In genomic region chr12:91577586-91578539, GRCh38 we compare ENCODE assay signal across 8 cellular contexts.
A peak's percentile ranks its signal among the peaks of the same experiment; 100 is the strongest.
DNase-seq lines count a peak whose midpoint lies in the region; ATAC-seq, FAIRE-seq and TF ChIP-seq lines count a peak whose summit lies in the region.

No MANE protein-coding gene starts in this region.

- FAIRE-seq in GM19239 (lab: Jason Lieb, UNC), result peak; percentile 70

- TF ChIP-seq CTCF in Caco-2 (IDR thresholded peaks at IDR 0.05; ENCODE audit: insufficient read depth in 1 of 2, low read depth in 1 of 2, low read length in 1 of 2, severe bottlenecking in 1 of 2, unreplicated experiment in 1 of 2) (peak; percentile 39 to 75), WTC11 (IDR thresholded peaks at IDR 0.05) (no peak), fibroblast of villous mesenchyme (IDR thresholded peaks at IDR 0.05; ENCODE audit: insufficient read depth, low read depth, low read length) (peak; percentile 52), prostate gland (IDR thresholded peaks at IDR 0.05) (peak; percentile 28 to 74 (median 66))

- CTCF ChIA-PET in Caco-2 (lab: Charles Lee) (interaction anchor here (0.6 kb wide), 1 partner anchor 483 kb away, joined by 3 read pairs; no protein-coding TSS in a partner anchor), WTC11 (lab: Charles Lee) (interaction anchor here (2.1 kb wide), 1 partner anchor 25 kb away, joined by 4 read pairs; no protein-coding TSS in a partner anchor)

- TF ChIP-seq POLR2A in prostate gland (IDR thresholded peaks at IDR 0.05), result no peak

- H3K4me1 Mint-ChIP-seq in Caco-2 (ENCODE audit: low read depth, unreplicated experiment) (no peaks in the 10 kb centered on the region), WTC11 (peaks cover 15% of the 10 kb centered on the region)

- H3K4me3 ChIP-seq in Caco-2 (ENCODE audit: low read depth, low read length) (no peak overlapping the region), fibroblast of villous mesenchyme (ENCODE audit: low read depth, low read length) (peak overlapping the region; percentile 30), prostate gland (no peak overlapping the region)

- H3K4me3 Mint-ChIP-seq in Caco-2 (ENCODE audit: unreplicated experiment), result no peak overlapping the region
- no peak overlapping the region for H3K4me3 Mint-ChIP-seq in WTC11

- H3K36me3 ChIP-seq in Caco-2 (ENCODE audit: control insufficient read depth, insufficient read depth, low read length) (no peaks in the 10 kb centered on the region; the same call in 1 of the 2 replicates), prostate gland (no peaks in the 10 kb centered on the region)

- no TSS peak for BruUV-seq in Caco-2 (replicated peaks; lab: Mats Ljungman, UMichigan)

- DNase-seq in Caco-2 (no peak), GM19239 (ENCODE audit: insufficient read length, low spot score) (peak; percentile 4), LHCN-M2 (ENCODE audit: low read depth) (peak; percentile 49), WTC11 (ENCODE audit: low spot score) (no peak), fibroblast of villous mesenchyme (ENCODE audit: low read depth) (peak; percentile 45), prostate gland (ENCODE audit: low spot score) (no peak), occipital lobe (lab: John Stamatoyannopoulos, UW) (no peak)

- H3K27ac Mint-ChIP-seq in Caco-2 (ENCODE audit: unreplicated experiment), result no peak overlapping the region
- H3K27ac Mint-ChIP-seq in WTC11, result no peak overlapping the region

- no peaks in the 10 kb centered on the region for H3K27me3 Mint-ChIP-seq in Caco-2 (ENCODE audit: insufficient read depth, unreplicated experiment)
- H3K27me3 Mint-ChIP-seq in WTC11 (ENCODE audit: low read depth), result no peaks in the 10 kb centered on the region

- no peak overlapping the region for H3K27ac ChIP-seq in prostate gland

- 39% methylated on average over 7 of the region's 7 CpGs for WGBS in prostate gland

- ATAC-seq in WTC11 (peak; percentile 30; the same call in 1 of the 2 replicates), GM19023 (IDR thresholded peaks at IDR 0.05; ENCODE audit: unreplicated experiment) (no peak)

- POLR2A ChIA-PET in Caco-2 (lab: Charles Lee), result no interaction called here
- POLR2A ChIA-PET in WTC11 (lab: Charles Lee), result no interaction called here

- H3K4me1 ChIP-seq in Caco-2 (no peaks in the 10 kb centered on the region), prostate gland (replicated peaks) (no peaks in the 10 kb centered on the region)

- H3K9me3 Mint-ChIP-seq in Caco-2 (ENCODE audit: unreplicated experiment), result no peaks in the 10 kb centered on the region
- H3K9me3 Mint-ChIP-seq in WTC11, result no peaks in the 10 kb centered on the region

- intact Hi-C loops in Caco-2 (cut with micrococcal nuclease; ENCODE audit: unreplicated experiment) (loop anchor here (10.0 kb wide), 2 partner anchors 193 to 997 kb away; no protein-coding TSS in a partner anchor), prostate gland (cut with DNase I) (loop anchor here (5.0 to 10.0 kb wide), 3 partner anchors 196 to 994 kb away; partner anchors contain the start of gene BTG1)

- H3K36me3 Mint-ChIP-seq in Caco-2 (ENCODE audit: insufficient read depth, unreplicated experiment) (no peaks in the 10 kb centered on the region), WTC11 (no peaks in the 10 kb centered on the region)

- no peaks in the 10 kb centered on the region for H3K9me3 ChIP-seq in Caco-2
- H3K9me3 ChIP-seq in prostate gland, result no peaks in the 10 kb centered on the region

- H3K27me3 ChIP-seq in Caco-2 (replicated peaks; ENCODE audit: control insufficient read depth, insufficient read depth, low read length) (no peaks in the 10 kb centered on the region), prostate gland (replicated peaks; ENCODE audit: insufficient read depth) (no peaks in the 10 kb centered on the region)

TF ChIP-seq in WTC11, 78 proteins besides CTCF, POLR2A, EP300 and RAD21:
- TF ChIP-seq GABPB1 (CRISPR knock-in tag; IDR thresholded peaks at IDR 0.05) (no peak), ZNF121 (CRISPR knock-in tag; IDR thresholded peaks at IDR 0.05) (no peak), FOXJ3 (CRISPR knock-in tag; IDR thresholded peaks at IDR 0.05; ENCODE audit: borderline replicate concordance) (no peak)
- TF ChIP-seq, protein P1, sequence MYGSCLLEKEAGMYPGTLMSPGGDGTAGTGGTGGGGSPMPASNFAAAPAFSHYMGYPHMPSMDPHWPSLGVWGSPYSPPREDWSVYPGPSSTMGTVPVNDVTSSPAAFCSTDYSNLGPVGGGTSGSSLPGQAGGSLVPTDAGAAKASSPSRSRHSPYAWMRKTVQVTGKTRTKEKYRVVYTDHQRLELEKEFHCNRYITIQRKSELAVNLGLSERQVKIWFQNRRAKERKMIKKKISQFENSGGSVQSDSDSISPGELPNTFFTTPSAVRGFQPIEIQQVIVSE (CRISPR knock-in tag; IDR thresholded peaks at IDR 0.05; ENCODE audit: borderline replicate concordance), result no peak

Comparison
In these comparisons a context has a peak if more than half of its experiments do, and no peak if none do; other contexts are left out.
1. DNase-seq: peak in GM19239 (single experiment), LHCN-M2 (single experiment) and fibroblast of villous mesenchyme (single experiment); none in Caco-2 (0 of 2), WTC11 (single experiment), prostate gland (single experiment) and occipital lobe (single experiment).